Comparison of ENCODE assay signal across 23 cellular contexts in the genomic region with DNA sequence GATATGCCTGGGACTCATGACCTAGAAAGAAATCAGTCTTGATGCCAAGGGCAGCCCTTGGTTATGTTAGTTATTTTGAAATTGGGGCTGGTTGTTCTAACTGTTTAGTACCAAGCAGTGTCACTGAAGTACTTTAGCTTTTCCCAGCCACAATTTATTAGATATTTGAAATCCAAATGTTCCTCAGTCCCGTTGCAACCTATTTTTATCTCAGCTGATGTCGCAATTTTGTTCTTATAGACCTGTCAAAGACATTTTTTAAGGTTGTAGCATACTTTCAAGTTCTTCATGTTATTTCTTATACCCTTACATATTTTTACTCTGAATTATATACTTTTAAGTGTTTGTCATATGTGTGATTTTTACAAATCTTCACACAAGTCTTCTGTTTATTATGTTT.
DNase-seq lines count a peak whose midpoint lies in the region; ATAC-seq and TF ChIP-seq lines count a peak whose summit lies in the region.
"Had no signal": no experiment of that assay in that cellular context is flagged by ENCODE, and none has a peak within 500 bp of the region (broad histone marks: within the 10 kb centered on the region; RNA-seq: fewer than 3 reads in every experiment).

No MANE protein-coding gene starts in this region.

- no peak overlapping the region for H3K23ac ChIP-seq in IMR-90 (ENCODE audit: low read depth, low read length)

- H4K5ac ChIP-seq in IMR-90 (ENCODE audit: low read depth, low read length) = no peak overlapping the region

- no TSS peak for BruUV-seq in IMR-90 (replicated peaks; lab: Mats Ljungman, UMichigan)

- H3K27ac ChIP-seq in IMR-90 (ENCODE audit: insufficient read depth, low read length) (no peak overlapping the region), substantia nigra (ENCODE audit: low read depth, low read length, poor library complexity, severe bottlenecking) (no peak overlapping the region)
- H3K27ac ChIP-seq: A549; BLaER1 treated with 17β-estradiol and CSF1 and Interleukin-3, amounts not matched to agents 10 nM and 100 nM had no signal

- dilution Hi-C loops in IMR-90 (cut with HindIII; ENCODE audit: low sequenced_read_pairs, unreplicated experiment) = no loop called here

- no peak for TF ChIP-seq CTCF in IMR-90 (conservative IDR thresholded peaks at IDR 0.05; ENCODE audit: low read depth, low read length)

- POLR2A ChIA-PET in IMR-90 (lab: Charles Lee; ENCODE audit: unreplicated experiment) = no interaction called here

- H3K56ac ChIP-seq in IMR-90 (ENCODE audit: extremely low read depth, insufficient read depth, low read length) = no peak overlapping the region

- H3K4me3 ChIP-seq in IMR-90 (ENCODE audit: insufficient read depth, low read depth, low read length) = no peak overlapping the region
- H3K4me3 ChIP-seq: A549; BLaER1 treated with 17β-estradiol and CSF1 and Interleukin-3, amounts not matched to agents 10 nM and 100 nM; GM23338; HAP-1 had no signal

- H4K8ac ChIP-seq in IMR-90 (ENCODE audit: low read depth in 2 of 2, low read length in 2 of 2) = no peak overlapping the region

- intact Hi-C loops in IMR-90 (cut with micrococcal nuclease) = no loop called here

- no peak overlapping the region for H2BK5ac ChIP-seq in IMR-90 (ENCODE audit: low read depth, low read length, poor library complexity, severe bottlenecking)

- no peaks in the 10 kb centered on the region for H3K9me3 ChIP-seq in IMR-90 (ENCODE audit: control insufficient read depth, insufficient read depth, low read length)
- H3K9me3 ChIP-seq: A549; BE2C; BLaER1 treated with 17β-estradiol and CSF1 and Interleukin-3, amounts not matched to agents 10 nM and 100 nM; HAP-1 had no signal

- no peaks in the 10 kb centered on the region for H3K27me3 ChIP-seq in IMR-90 (ENCODE audit: control insufficient read depth, insufficient read depth, low read length)
- H3K27me3 ChIP-seq: BE2C; BLaER1 treated with 17β-estradiol and CSF1 and Interleukin-3, amounts not matched to agents 10 nM and 100 nM had no signal

- H3K18ac ChIP-seq in IMR-90 (ENCODE audit: low read depth, low read length) = no peak overlapping the region

- no peak overlapping the region for H4K91ac ChIP-seq in IMR-90 (ENCODE audit: insufficient read depth, low read depth, low read length)

- CTCF ChIA-PET in IMR-90 (lab: Yijun Ruan, JAX) = no interaction called here

- H3K14ac ChIP-seq in IMR-90 (replicated peaks; ENCODE audit: low read depth, low read length) = no peak overlapping the region

- no peak overlapping the region for H3K9ac ChIP-seq in IMR-90 (ENCODE audit: low read depth, low read length)
- H3K9ac ChIP-seq: BLaER1 treated with 17β-estradiol and CSF1 and Interleukin-3, amounts not matched to agents 10 nM and 100 nM had no signal

- no CpG with 5 or more reads among the region's 2 CpGs for WGBS in IMR-90 (ENCODE audit: extremely low coverage in 2 of 2, insufficient read length in 1 of 2), 2 experiments

- no peak for TF ChIP-seq POLR2A in IMR-90 (IDR thresholded peaks at IDR 0.05; ENCODE audit: low read depth, low read length)

- H3K4ac ChIP-seq in IMR-90 (ENCODE audit: low read depth, low read length) = no peak overlapping the region

- H3K9me1 ChIP-seq in IMR-90 (ENCODE audit: insufficient read depth, low read length) = no peaks in the 10 kb centered on the region

- no peaks in the 10 kb centered on the region for H4K20me1 ChIP-seq in IMR-90 (ENCODE audit: insufficient read depth, low read length)
- H4K20me1 ChIP-seq: BLaER1 treated with 17β-estradiol and CSF1 and Interleukin-3, amounts not matched to agents 10 nM and 100 nM had no signal

- H2BK20ac ChIP-seq in IMR-90 (ENCODE audit: low read depth, low read length) = no peak overlapping the region

- H2AFZ ChIP-seq in IMR-90 (replicated peaks; ENCODE audit: low read length, poor library complexity) = no peak overlapping the region
- H2AFZ ChIP-seq: GM23338 had no signal

- H2BK120ac ChIP-seq in IMR-90 (ENCODE audit: low read depth, low read length) = no peak overlapping the region

- DNase-seq in IMR-90 (no peak), amniotic epithelial cell (ENCODE audit: low read depth) (peak; percentile 54), fibroblast of gingiva (ENCODE audit: low read depth) (peak; percentile 6), putamen (ENCODE audit: low spot score) (peak; percentile 29), SIG-M5 (lab: John Stamatoyannopoulos, UW) (no peak), substantia nigra (lab: John Stamatoyannopoulos, UW) (no peak), midbrain (lab: John Stamatoyannopoulos, UW) (no peak), NCI-H524 (lab: John Stamatoyannopoulos, UW) (no peak)
- DNase-seq: 8988T; ACHN; AML-193; BE2C; CD4-positive, alpha-beta T cell; CD8-positive, alpha-beta memory T cell; DMS 273 treated with DMSO at 0.1 percent for 48 hours; DMS79; EL; GF-D8; HFFc6 had no signal

- H3K79me1 ChIP-seq in IMR-90 (ENCODE audit: low read depth in 1 of 2, low read length in 2 of 2) = no peaks in the 10 kb centered on the region

- H2BK15ac ChIP-seq in IMR-90 (ENCODE audit: low read depth, low read length) = no peak overlapping the region

- ATAC-seq in IMR-90 (ENCODE audit: low read depth) = no peak
- ATAC-seq: A549, GM23338 had no signal

- no peak overlapping the region for H3K4me2 ChIP-seq in IMR-90 (ENCODE audit: low read depth, low read length)
- H3K4me2 ChIP-seq: A549; BLaER1 treated with 17β-estradiol and CSF1 and Interleukin-3, amounts not matched to agents 10 nM and 100 nM; GM23338 had no signal

- no peak overlapping the region for H2AK5ac ChIP-seq in IMR-90 (ENCODE audit: low read depth, low read length)

- no peak overlapping the region for H2AK9ac ChIP-seq in IMR-90 (replicated peaks; ENCODE audit: low read depth, low read length, poor library complexity)

- in situ Hi-C loops in IMR-90 (cut with MboI; ENCODE audit: low sequenced_read_pairs) = no loop called here

- H3K4me1 ChIP-seq in IMR-90 (ENCODE audit: control insufficient read depth, insufficient read depth, low read length) = no peaks in the 10 kb centered on the region
- H3K4me1 ChIP-seq: A549, BE2C had no signal

- no peak for TF ChIP-seq RAD21 in IMR-90 (IDR thresholded peaks at IDR 0.05; ENCODE audit: low read length)

- H3K36me3 ChIP-seq in IMR-90 (ENCODE audit: control insufficient read depth, insufficient read depth, low read length) = no peaks in the 10 kb centered on the region
- H3K36me3 ChIP-seq: BE2C; BLaER1 treated with 17β-estradiol and CSF1 and Interleukin-3, amounts not matched to agents 10 nM and 100 nM; HAP-1 had no signal

TF ChIP-seq in IMR-90, 13 proteins besides CTCF, POLR2A, EP300 and RAD21:
- TF ChIP-seq, protein P1, sequence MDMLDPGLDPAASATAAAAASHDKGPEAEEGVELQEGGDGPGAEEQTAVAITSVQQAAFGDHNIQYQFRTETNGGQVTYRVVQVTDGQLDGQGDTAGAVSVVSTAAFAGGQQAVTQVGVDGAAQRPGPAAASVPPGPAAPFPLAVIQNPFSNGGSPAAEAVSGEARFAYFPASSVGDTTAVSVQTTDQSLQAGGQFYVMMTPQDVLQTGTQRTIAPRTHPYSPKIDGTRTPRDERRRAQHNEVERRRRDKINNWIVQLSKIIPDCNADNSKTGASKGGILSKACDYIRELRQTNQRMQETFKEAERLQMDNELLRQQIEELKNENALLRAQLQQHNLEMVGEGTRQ (IDR thresholded peaks at IDR 0.05; ENCODE audit: low read depth, low read length) = no peak
- TF ChIP-seq CEBPB (IDR thresholded peaks at IDR 0.05; ENCODE audit: low read depth, low read length) (peak; percentile 53), MXI1 (IDR thresholded peaks at IDR 0.05; ENCODE audit: borderline replicate concordance, low read depth, low read length) (no peak), RCOR1 (IDR thresholded peaks at IDR 0.05; ENCODE audit: insufficient replicate concordance, low read length) (no peak), FOS (IDR thresholded peaks at IDR 0.05; ENCODE audit: low read depth, low read length) (no peak), RFX5 (IDR thresholded peaks at IDR 0.05; ENCODE audit: low read depth, low read length) (no peak)
- TF ChIP-seq, protein P2, sequence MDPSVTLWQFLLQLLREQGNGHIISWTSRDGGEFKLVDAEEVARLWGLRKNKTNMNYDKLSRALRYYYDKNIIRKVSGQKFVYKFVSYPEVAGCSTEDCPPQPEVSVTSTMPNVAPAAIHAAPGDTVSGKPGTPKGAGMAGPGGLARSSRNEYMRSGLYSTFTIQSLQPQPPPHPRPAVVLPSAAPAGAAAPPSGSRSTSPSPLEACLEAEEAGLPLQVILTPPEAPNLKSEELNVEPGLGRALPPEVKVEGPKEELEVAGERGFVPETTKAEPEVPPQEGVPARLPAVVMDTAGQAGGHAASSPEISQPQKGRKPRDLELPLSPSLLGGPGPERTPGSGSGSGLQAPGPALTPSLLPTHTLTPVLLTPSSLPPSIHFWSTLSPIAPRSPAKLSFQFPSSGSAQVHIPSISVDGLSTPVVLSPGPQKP (IDR thresholded peaks at IDR 0.05; ENCODE audit: borderline replicate concordance, low read depth, low read length) = no peak
TF ChIP-seq in IMR-90: peak in this region for 1.

Comparison
In these comparisons a context has a peak if more than half of its experiments do, and no peak if none do; other contexts are left out.
1. DNase-seq: peak in amniotic epithelial cell (single experiment), fibroblast of gingiva (single experiment) and putamen (single experiment); none in IMR-90 (single experiment), SIG-M5 (single experiment), substantia nigra (0 of 49), midbrain (single experiment) and NCI-H524 (0 of 2).